Comparison of ENCODE assay signal across 18 cellular contexts in genomic region chr18:21441670-21442069, GRCh38.
"Had no signal": no experiment of that assay in that cellular context is flagged by ENCODE, and none has a peak within 500 bp of the region (broad histone marks: within the 10 kb centered on the region; RNA-seq: fewer than 3 reads in every experiment).

No MANE protein-coding gene starts in this region.

- ATAC-seq: esophagus mucosa; gastroesophageal sphincter; left lung; mucosa of descending colon; naive thymus-derived CD8-positive, alpha-beta T cell; sciatic nerve had no signal

- H3K27me3 Mint-ChIP-seq: type B pancreatic cell had no signal

- H3K27ac Mint-ChIP-seq: endodermal cell, type B pancreatic cell had no signal

- H3K4me3 Mint-ChIP-seq: endodermal cell; naive thymus-derived CD8-positive, alpha-beta T cell; type B pancreatic cell had no signal

- H3K4me3 ChIP-seq: coronary artery, gastroesophageal sphincter, left lung, lung, mucosa of descending colon, prostate gland had no signal

- H3K36me3 ChIP-seq: gastroesophageal sphincter, left lung, prostate gland had no signal

- DNase-seq: central memory CD4-positive, alpha-beta T cell; effector CD4-positive, alpha-beta T cell; endodermal cell; glutamatergic neuron; left lung; mucosa of descending colon; naive thymus-derived CD8-positive, alpha-beta T cell; stimulated activated CD4-positive, alpha-beta T cell treated with anti-CD3 and anti-CD28 coated beads, Interleukin-2, amount 100 ng/mL, for 24 hours; stimulated activated CD4-positive, alpha-beta T cell treated with anti-CD3 and anti-CD28 coated beads, Interleukin-4, amount 100 ng/mL, for 4 hours; stimulated activated naive CD4-positive, alpha-beta T cell treated with Interleukin-2 at 50 U/mL for 16 hours had no signal

- H3K27me3 ChIP-seq: gastroesophageal sphincter, left lung had no signal

- H3K27ac ChIP-seq: coronary artery, gastroesophageal sphincter, left lung, parathyroid adenoma, prostate gland had no signal

- H3K4me1 Mint-ChIP-seq: endodermal cell; naive thymus-derived CD8-positive, alpha-beta T cell had no signal

- H3K9me3 Mint-ChIP-seq: endodermal cell; naive thymus-derived CD8-positive, alpha-beta T cell; type B pancreatic cell had no signal

- H3K4me1 ChIP-seq: gastroesophageal sphincter, left lung, parathyroid adenoma, prostate gland had no signal

- H3K9me3 ChIP-seq: gastroesophageal sphincter, left lung, mucosa of descending colon, prostate gland had no signal

- H3K36me3 Mint-ChIP-seq: naive thymus-derived CD8-positive, alpha-beta T cell; type B pancreatic cell had no signal
